ENCODE assay signal across 23 cellular contexts in genomic region chr22:48738204-48738980, GRCh38.
"Had no signal": no experiment of that assay in that cellular context is flagged by ENCODE, and none has a peak within 500 bp of the region (broad histone marks: within the 10 kb centered on the region; RNA-seq: fewer than 3 reads in every experiment).

No MANE protein-coding gene starts in this region.

- H3K4me1 Mint-ChIP-seq: activated B cell treated with CpG ODN at 0.5 μM for 24 hours; activated CD4-positive, alpha-beta T cell treated with anti-CD3 and anti-CD28 coated beads for 36 hours; naive thymus-derived CD4-positive, alpha-beta T cell; stimulated activated naive B cell treated with anti-CD40 and anti-IgM and Interleukin-4, amounts not matched to agents 10 μg/mL and 1 μg/mL and 100 μg/mL, for 72 hours had no signal

- H3K4me1 ChIP-seq: ascending aorta, heart left ventricle, neural progenitor cell, psoas muscle, right atrium auricular region, testis had no signal

- H3K4me3 ChIP-seq: ascending aorta, coronary artery, heart left ventricle, lung, neural progenitor cell, psoas muscle, right atrium auricular region, testis had no signal

- H3K36me3 ChIP-seq: ascending aorta, heart left ventricle, neural progenitor cell, right atrium auricular region had no signal

- H3K27ac Mint-ChIP-seq: activated B cell treated with CpG ODN at 0.5 μM for 24 hours; activated CD4-positive, alpha-beta T cell treated with anti-CD3 and anti-CD28 coated beads for 36 hours; activated T-helper 2 cell treated with anti-CD3 and anti-CD28 coated beads, Interferon-gamma antibody, Interleukin-2, Interleukin-4, amounts not matched to agents 10 μg/mL and 5 μg/mL and 100 μg/mL, durations not matched to agents 14 hours and 24 hours and 36 hours; naive thymus-derived CD4-positive, alpha-beta T cell; neural progenitor cell; stimulated activated naive B cell treated with anti-CD40 and anti-IgM and Interleukin-4, amounts not matched to agents 10 μg/mL and 1 μg/mL and 100 μg/mL, for 72 hours; T-helper 1 cell treated with Interleukin-12 subunit alpha and Interleukin-12 subunit beta and Interleukin-4 antibody, amounts not matched to agents 30 μg/mL and 1 μg/mL, for 36 hours had no signal

- H3K27me3 ChIP-seq: ascending aorta, neural progenitor cell, right atrium auricular region, testis had no signal

- H3K36me3 Mint-ChIP-seq: naive thymus-derived CD4-positive, alpha-beta T cell; stimulated activated naive B cell treated with anti-CD40 and anti-IgM and Interleukin-4, amounts not matched to agents 10 μg/mL and 1 μg/mL and 100 μg/mL, for 72 hours had no signal

- H3K27me3 Mint-ChIP-seq: activated B cell treated with CpG ODN at 0.5 μM for 24 hours; activated CD4-positive, alpha-beta T cell treated with anti-CD3 and anti-CD28 coated beads for 36 hours; stimulated activated naive B cell treated with anti-CD40 and anti-IgM and Interleukin-4, amounts not matched to agents 10 μg/mL and 1 μg/mL and 100 μg/mL, for 72 hours had no signal

- H3K9me3 ChIP-seq: heart left ventricle, psoas muscle, right atrium auricular region, testis had no signal

- H3K27ac ChIP-seq: ascending aorta, coronary artery, epithelial cell of prostate, heart left ventricle, neural progenitor cell, psoas muscle, right atrium auricular region, testis had no signal

- DNase-seq: activated B cell treated with CpG ODN at 0.5 μM for 24 hours; activated CD4-positive, alpha-beta T cell treated with anti-CD3 and anti-CD28 coated beads for 36 hours; activated CD4-positive, alpha-beta T cell treated with anti-CD3 and anti-CD28 coated beads, Interleukin-2, amount 50 U/mL, for 48 hours; activated CD8-positive, alpha-beta memory T cell treated with anti-CD3 and anti-CD28 coated beads, Interleukin-2, amount 50 U/mL, for 48 hours; activated naive CD4-positive, alpha-beta T cell treated with anti-CD3 and anti-CD28 coated beads, Interleukin-2, amount 50 U/mL, for 16 hours; activated T-cell treated with anti-CD3 and anti-CD28 coated beads, Interleukin-2, amount 50 U/mL, for 4 hours; psoas muscle; stimulated activated CD4-positive, alpha-beta T cell treated with anti-CD3 and anti-CD28 coated beads, Interleukin-2, amount 100 ng/mL, for 48 hours; stimulated activated CD8-positive, alpha-beta memory T cell treated with anti-CD3 and anti-CD28 coated beads, Interleukin-4, amount 100 ng/mL, for 48 hours; stimulated activated naive B cell treated with anti-CD40 and anti-IgM and Interleukin-4, amounts not matched to agents 10 μg/mL and 1 μg/mL and 100 μg/mL, for 72 hours; T1000; testis; trophoblast cell had no signal

- H3K4me3 Mint-ChIP-seq: activated B cell treated with CpG ODN at 0.5 μM for 24 hours; activated CD4-positive, alpha-beta T cell treated with anti-CD3 and anti-CD28 coated beads for 36 hours; activated T-cell treated with anti-CD3 and anti-CD28 coated beads, Interleukin-2, amount 50 U/mL, for 4 hours; naive thymus-derived CD4-positive, alpha-beta T cell; neural progenitor cell; stimulated activated naive B cell treated with anti-CD40 and anti-IgM and Interleukin-4, amounts not matched to agents 10 μg/mL and 1 μg/mL and 100 μg/mL, for 72 hours; T-helper 1 cell treated with Interleukin-12 subunit alpha and Interleukin-12 subunit beta and Interleukin-4 antibody, amounts not matched to agents 30 μg/mL and 1 μg/mL, for 36 hours had no signal

- H3K9me3 Mint-ChIP-seq: activated B cell treated with CpG ODN at 0.5 μM for 24 hours; activated T-cell treated with anti-CD3 and anti-CD28 coated beads, Interleukin-2, amount 50 U/mL, for 4 hours; activated T-helper 2 cell treated with anti-CD3 and anti-CD28 coated beads, Interferon-gamma antibody, Interleukin-2, Interleukin-4, amounts not matched to agents 10 μg/mL and 5 μg/mL and 100 μg/mL, durations not matched to agents 14 hours and 24 hours and 36 hours; T-helper 1 cell treated with Interleukin-12 subunit alpha and Interleukin-12 subunit beta and Interleukin-4 antibody, amounts not matched to agents 30 μg/mL and 1 μg/mL, for 36 hours had no signal
